Comparison of ENCODE assay signal across 14 cellular contexts in the genomic region with DNA sequence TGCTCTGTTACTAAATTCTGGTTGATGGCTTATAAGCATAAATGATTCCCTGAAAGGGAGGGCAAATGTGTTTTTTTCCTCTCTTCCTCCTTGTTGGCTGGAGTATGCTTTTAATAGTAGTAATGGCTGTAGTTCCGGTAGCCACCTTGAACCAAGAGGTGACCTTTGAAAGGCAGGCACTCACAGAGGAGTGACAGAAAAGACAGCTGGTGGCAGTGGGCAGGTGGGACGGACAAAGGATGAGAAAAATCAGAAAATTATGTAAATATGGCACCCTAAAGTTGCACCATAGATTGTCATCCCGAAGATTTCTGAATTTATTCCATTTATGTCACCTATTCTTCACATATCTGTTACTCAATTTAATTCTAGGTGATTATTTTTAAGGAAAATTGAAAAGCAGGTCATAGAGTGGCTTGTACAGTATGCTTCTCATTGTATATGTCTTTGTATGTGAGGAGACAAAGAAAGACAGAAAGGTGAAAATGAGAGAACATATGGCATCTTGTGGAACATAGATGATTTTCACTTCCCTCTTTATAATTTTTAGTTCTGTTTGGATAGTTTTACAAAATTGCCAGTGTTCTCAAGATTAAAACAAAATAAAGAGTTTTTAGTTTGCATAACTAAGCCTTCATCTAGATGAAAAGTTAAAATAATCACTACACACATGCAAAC. TPM values are rescaled to one million over a fixed set of nuclear protein-coding genes. Genes with fewer than 3 reads are reported as not detected.
DNase-seq lines count a peak whose midpoint lies in the region; ATAC-seq and TF ChIP-seq lines count a peak whose summit lies in the region.
"Had no signal": no experiment of that assay in that cellular context is flagged by ENCODE, and none has a peak within 500 bp of the region (broad histone marks: within the 10 kb centered on the region; RNA-seq: fewer than 3 reads in every experiment).

No MANE protein-coding gene starts in this region.

- peak overlapping the region; percentile 71 for H3K4me3 Mint-ChIP-seq in activated B cell treated with CpG ODN at 0.5 μM for 24 hours
- H3K4me3 Mint-ChIP-seq: activated CD8-positive, alpha-beta memory T cell treated with anti-CD3 and anti-CD28 coated beads, Interleukin-2, amount 10 ng/mL, durations not matched to agents 7 days and 5 days had no signal

- peaks cover 57% of the 10 kb centered on the region for H3K4me1 Mint-ChIP-seq in activated B cell treated with CpG ODN at 0.5 μM for 24 hours

- POLR2A ChIA-PET in activated B cell treated with CpG ODN at 0.5 μM for 24 hours (lab: Charles Lee), result no interaction called here

- no peaks in the 10 kb centered on the region for H3K36me3 Mint-ChIP-seq in activated B cell treated with CpG ODN at 0.5 μM for 24 hours (ENCODE audit: low read depth)

- H3K27me3 Mint-ChIP-seq in activated B cell treated with CpG ODN at 0.5 μM for 24 hours, result no peaks in the 10 kb centered on the region
- H3K27me3 Mint-ChIP-seq: activated CD8-positive, alpha-beta memory T cell treated with anti-CD3 and anti-CD28 coated beads, Interleukin-2, amount 10 ng/mL, durations not matched to agents 7 days and 5 days had no signal

- no peak for TF ChIP-seq CTCF in activated B cell treated with CpG ODN at 0.5 μM for 24 hours (IDR thresholded peaks at IDR 0.05)

- ATAC-seq in GM18909 (IDR thresholded peaks at IDR 0.05; ENCODE audit: poor library complexity, unreplicated experiment), result peak; percentile 78
- ATAC-seq in GM21576 (IDR thresholded peaks at IDR 0.05; ENCODE audit: unreplicated experiment), result peak; percentile 77
- ATAC-seq in HG03097 (IDR thresholded peaks at IDR 0.05; ENCODE audit: low FRiP score, unreplicated experiment), result peak; percentile 47
- peak; percentile 32 for ATAC-seq in activated B cell treated with CpG ODN at 0.5 μM for 24 hours (ENCODE audit: low read depth)
- ATAC-seq: activated CD8-positive, alpha-beta memory T cell treated with anti-CD3 and anti-CD28 coated beads, Interleukin-2, amount 10 ng/mL, durations not matched to agents 7 days and 5 days; lower lobe of right lung had no signal

- CTCF ChIA-PET in activated B cell treated with CpG ODN at 0.5 μM for 24 hours (lab: Charles Lee), result no interaction called here

- H3K9me3 Mint-ChIP-seq in activated B cell treated with CpG ODN at 0.5 μM for 24 hours, result no peaks in the 10 kb centered on the region

- H3K27ac Mint-ChIP-seq in activated B cell treated with CpG ODN at 0.5 μM for 24 hours, result peak overlapping the region; percentile 90
- H3K27ac Mint-ChIP-seq: activated CD8-positive, alpha-beta memory T cell treated with anti-CD3 and anti-CD28 coated beads, Interleukin-2, amount 10 ng/mL, durations not matched to agents 7 days and 5 days had no signal

- DNase-seq in activated B cell treated with CpG ODN at 0.5 μM for 24 hours (no peak), HT-29 (ENCODE audit: low spot score) (no peak), SW480 (ENCODE audit: low spot score) (no peak), posterior vena cava (ENCODE audit: low spot score) (no peak)
- DNase-seq: activated CD8-positive, alpha-beta memory T cell treated with anti-CD3 and anti-CD28 coated beads, Interleukin-2, amount 10 ng/mL, durations not matched to agents 7 days and 5 days; anterior cingulate cortex; effector memory CD4-positive, alpha-beta T cell; lower lobe of right lung; NCI-H1105; stimulated activated CD4-positive, alpha-beta T cell treated with anti-CD3 and anti-CD28 coated beads, Interleukin-4, amount 100 ng/mL, for 24 hours; substantia nigra had no signal

- intact Hi-C loops in activated B cell treated with CpG ODN at 0.5 μM for 24 hours (cut with micrococcal nuclease) (loop anchor here (5.0 kb wide), 1 partner anchor 174 kb away; no protein-coding TSS in a partner anchor), posterior vena cava (cut with DNase I) (no loop called here)

RNA-seq across cellular contexts. Expression of gene CASP12, which starts 17.0 kb away (rescaled TPM):
- not detected in 2 replicates for total RNA-seq in activated B cell treated with CpG ODN at 0.5 μM for 24 hours
- total RNA-seq in HT-29 (2014; rRNA removed; shearing (Covaris generic)), result not detected in 2 replicates
- total RNA-seq in posterior vena cava, result 1 to 10 TPM; 1.5 to 2.0 TPM
